In the genomic region with DNA sequence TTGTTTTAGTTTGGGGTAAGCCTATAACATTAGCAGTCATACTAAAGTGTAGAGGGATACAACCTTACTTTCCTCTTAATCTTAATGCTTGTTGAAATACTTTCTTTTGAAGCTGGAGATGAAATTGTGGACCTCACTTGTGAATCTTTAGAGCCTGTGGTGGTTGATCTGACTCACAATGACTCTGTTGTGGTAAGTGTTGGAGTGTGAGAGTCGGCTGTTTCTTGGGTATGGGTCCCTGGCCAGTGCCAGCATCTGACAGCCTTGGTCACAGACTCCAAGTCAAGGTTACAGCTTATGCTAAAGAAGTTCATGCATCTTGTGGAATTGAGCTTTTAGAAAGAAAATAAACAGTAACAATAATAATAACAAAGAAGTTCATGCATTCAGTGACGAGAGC, we compare ENCODE assay signal across 19 cellular contexts. TPM values are rescaled to one million over a fixed set of nuclear protein-coding genes. Genes with fewer than 3 reads are reported as not detected.
DNase-seq lines count a peak whose midpoint lies in the region; ATAC-seq lines count a peak whose summit lies in the region.
"Had no signal": no experiment of that assay in that cellular context is flagged by ENCODE, and none has a peak within 500 bp of the region (broad histone marks: within the 10 kb centered on the region; RNA-seq: fewer than 3 reads in every experiment).

No MANE protein-coding gene starts in this region.

- peak; percentile 21 for DNase-seq in activated CD4-positive, alpha-beta T cell treated with anti-CD3 and anti-CD28 coated beads for 48 hours
- DNase-seq in activated CD4-positive, alpha-beta T cell treated with anti-CD3 and anti-CD28 coated beads, Interleukin-2, amount 50 U/mL, for 4 hours, result no peak
- DNase-seq in GM23248 (peak; percentile 35), iris pigment epithelial cell (ENCODE audit: low read depth) (peak; percentile 30), NCI-H146 treated with DMSO at 0.1 percent for 48 hours (lab: John Stamatoyannopoulos, UW; ENCODE audit: unreplicated experiment) (no peak), LoVo (ENCODE audit: low spot score) (no peak)
- DNase-seq in activated naive CD4-positive, alpha-beta T cell treated with anti-CD3 and anti-CD28 coated beads, Interleukin-2, amount 50 U/mL, for 72 hours (ENCODE audit: low spot score in 2 of 2), result no peak
- DNase-seq in activated T-helper 2 cell treated with anti-CD3 and anti-CD28 coated beads, Interferon-gamma antibody, Interleukin-2, Interleukin-4, amounts not matched to agents 10 μg/mL and 5 μg/mL and 100 μg/mL, durations not matched to agents 14 hours and 24 hours and 36 hours (ENCODE audit: low spot score), result no peak
- DNase-seq: CD4-positive, alpha-beta T cell; dermis blood vessel endothelial cell; KG1; left ventricle myocardium inferior; NCI-H1436; NCI-H2107; NCI-H446; NCI-H82; SJCRH30 had no signal

- H3K79me2 ChIP-seq in GM23248 (ENCODE audit: insufficient read depth), result peaks cover 97% of the 10 kb centered on the region

- H3K4me3 Mint-ChIP-seq in activated T-helper 2 cell treated with anti-CD3 and anti-CD28 coated beads, Interferon-gamma antibody, Interleukin-2, Interleukin-4, amounts not matched to agents 10 μg/mL and 5 μg/mL and 100 μg/mL, durations not matched to agents 14 hours and 24 hours and 36 hours (ENCODE audit: low read depth), result no peak overlapping the region
- H3K4me3 Mint-ChIP-seq: CD4-positive, alpha-beta T cell had no signal

- no peaks in the 10 kb centered on the region for H3F3A ChIP-seq in GM23248 (ENCODE audit: insufficient read depth)

- no peak overlapping the region for H3K4me2 ChIP-seq in GM23248 (ENCODE audit: unreplicated experiment)

- intact Hi-C loops in activated T-helper 2 cell treated with anti-CD3 and anti-CD28 coated beads, Interferon-gamma antibody, Interleukin-2, Interleukin-4, amounts not matched to agents 10 μg/mL and 5 μg/mL and 100 μg/mL, durations not matched to agents 14 hours and 24 hours and 36 hours (cut with micrococcal nuclease), result no loop called here

- in situ Hi-C loops in GM23248 (cut with MboI), result no loop called here

- WGBS in GM23248 (ENCODE audit: low coverage in 1 of 2, low lambda C conversion rate in 2 of 2, missing lambda C conversion rate in 2 of 2), 2 experiments, result 70 to 73% methylated on average over 2 of the region's 2 CpGs

- no peaks in the 10 kb centered on the region for H3K27me3 ChIP-seq in GM23248 (replicated peaks; ENCODE audit: insufficient read depth)
- H3K27me3 ChIP-seq: SJCRH30, tibial nerve had no signal

- H3K4me1 ChIP-seq in GM23248 (ENCODE audit: insufficient read depth), result no peaks in the 10 kb centered on the region
- H3K4me1 ChIP-seq: SJCRH30, tibial nerve had no signal

- no peak overlapping the region for H3K4me3 ChIP-seq in GM23248
- H3K4me3 ChIP-seq: GM12878, left ventricle myocardium inferior, SJCRH30, tibial nerve had no signal

- ATAC-seq in activated naive CD4-positive, alpha-beta T cell treated with anti-CD3 and anti-CD28 coated beads, Interleukin-2, amount 50 U/mL, for 72 hours, result peak; percentile 69 to 96
- ATAC-seq: GM12878 had no signal

- no peaks in the 10 kb centered on the region for H3K27me3 Mint-ChIP-seq in activated T-helper 2 cell treated with anti-CD3 and anti-CD28 coated beads, Interferon-gamma antibody, Interleukin-2, Interleukin-4, amounts not matched to agents 10 μg/mL and 5 μg/mL and 100 μg/mL, durations not matched to agents 14 hours and 24 hours and 36 hours (ENCODE audit: low read depth)
- H3K27me3 Mint-ChIP-seq: CD4-positive, alpha-beta T cell had no signal

- no peak overlapping the region for H2AFZ ChIP-seq in GM23248

- H3K27ac Mint-ChIP-seq in activated naive CD4-positive, alpha-beta T cell treated with anti-CD3 and anti-CD28 coated beads, Interleukin-2, amount 50 U/mL, for 72 hours, result peak overlapping the region; percentile 70 to 75
- no peak overlapping the region for H3K27ac Mint-ChIP-seq in activated T-helper 2 cell treated with anti-CD3 and anti-CD28 coated beads, Interferon-gamma antibody, Interleukin-2, Interleukin-4, amounts not matched to agents 10 μg/mL and 5 μg/mL and 100 μg/mL, durations not matched to agents 14 hours and 24 hours and 36 hours

- H3K27ac ChIP-seq in GM23248, result no peak overlapping the region
- H3K27ac ChIP-seq: left ventricle myocardium inferior, SJCRH30, tibial nerve had no signal

- H3K4me1 Mint-ChIP-seq in activated T-helper 2 cell treated with anti-CD3 and anti-CD28 coated beads, Interferon-gamma antibody, Interleukin-2, Interleukin-4, amounts not matched to agents 10 μg/mL and 5 μg/mL and 100 μg/mL, durations not matched to agents 14 hours and 24 hours and 36 hours (ENCODE audit: low read depth), result peaks cover 10% of the 10 kb centered on the region

- H3K36me3 ChIP-seq in GM23248 (ENCODE audit: low read depth), result peaks cover 49% of the 10 kb centered on the region

- H3K9me2 ChIP-seq in GM23248 (ENCODE audit: insufficient read depth), result no peaks in the 10 kb centered on the region

- H3K9ac ChIP-seq in GM23248, result no peak overlapping the region

- no peaks in the 10 kb centered on the region for H4K20me1 ChIP-seq in GM23248 (ENCODE audit: insufficient read depth)

- H3K9me3 ChIP-seq in GM23248 (ENCODE audit: low read depth), result no peaks in the 10 kb centered on the region
- H3K9me3 ChIP-seq: left ventricle myocardium inferior, SJCRH30, tibial nerve had no signal

- H3K36me3 Mint-ChIP-seq in activated naive CD4-positive, alpha-beta T cell treated with anti-CD3 and anti-CD28 coated beads, Interleukin-2, amount 50 U/mL, for 72 hours, result peaks cover 14 to 22% of the 10 kb centered on the region in 2 donors
- H3K36me3 Mint-ChIP-seq in activated T-helper 2 cell treated with anti-CD3 and anti-CD28 coated beads, Interferon-gamma antibody, Interleukin-2, Interleukin-4, amounts not matched to agents 10 μg/mL and 5 μg/mL and 100 μg/mL, durations not matched to agents 14 hours and 24 hours and 36 hours (ENCODE audit: low read depth), result peaks cover 76% of the 10 kb centered on the region

- H3K9me3 Mint-ChIP-seq in activated naive CD4-positive, alpha-beta T cell treated with anti-CD3 and anti-CD28 coated beads, Interleukin-2, amount 50 U/mL, for 72 hours, result no peaks in the 10 kb centered on the region
- H3K9me3 Mint-ChIP-seq in activated T-helper 2 cell treated with anti-CD3 and anti-CD28 coated beads, Interferon-gamma antibody, Interleukin-2, Interleukin-4, amounts not matched to agents 10 μg/mL and 5 μg/mL and 100 μg/mL, durations not matched to agents 14 hours and 24 hours and 36 hours, result no peaks in the 10 kb centered on the region
- H3K9me3 Mint-ChIP-seq: CD4-positive, alpha-beta T cell had no signal

RNA-seq across cellular contexts. Expression of a gene that starts 31.6 kb away (rescaled TPM):
- 66.5 and 67.5 TPM in 2 replicates for total RNA-seq in GM23248 (2014; rRNA removed; shearing (Covaris generic))
- polyA plus RNA-seq in GM23248 (2016; fragmentation: Nextera tagmentation; extraction: Ambion mirVana), result 63.1 and 67.8 TPM in 2 replicates
- 10 to 100 TPM; 76.0 to 91.1 TPM for total RNA-seq in activated naive CD4-positive, alpha-beta T cell treated with anti-CD3 and anti-CD28 coated beads, Interleukin-2, amount 50 U/mL, for 72 hours
- 99.0 and 99.1 TPM in 2 replicates for total RNA-seq in activated T-helper 2 cell treated with anti-CD3 and anti-CD28 coated beads, Interferon-gamma antibody, Interleukin-2, Interleukin-4, amounts not matched to agents 10 μg/mL and 5 μg/mL and 100 μg/mL, durations not matched to agents 14 hours and 24 hours and 36 hours

RNA-seq across cellular contexts. Expression of a gene that starts 35.9 kb away (rescaled TPM):
- total RNA-seq in GM23248 (2014; rRNA removed; shearing (Covaris generic)), result 19.0 TPM in 2 replicates
- polyA plus RNA-seq in GM23248 (2016; fragmentation: Nextera tagmentation; extraction: Ambion mirVana), result 3.8 and 5.0 TPM in 2 replicates
- total RNA-seq in activated naive CD4-positive, alpha-beta T cell treated with anti-CD3 and anti-CD28 coated beads, Interleukin-2, amount 50 U/mL, for 72 hours, result 10 to 100 TPM; 31.0 to 32.4 TPM
- total RNA-seq in activated T-helper 2 cell treated with anti-CD3 and anti-CD28 coated beads, Interferon-gamma antibody, Interleukin-2, Interleukin-4, amounts not matched to agents 10 μg/mL and 5 μg/mL and 100 μg/mL, durations not matched to agents 14 hours and 24 hours and 36 hours, result 30.8 and 31.2 TPM in 2 replicates

Comparison
In these comparisons a context has a peak if more than half of its experiments do, and no peak if none do; other contexts are left out.
1. DNase-seq: peak in activated CD4-positive, alpha-beta T cell treated with anti-CD3 and anti-CD28 coated beads for 48 hours (single experiment), GM23248 (single experiment) and iris pigment epithelial cell (single experiment); none in activated CD4-positive, alpha-beta T cell treated with anti-CD3 and anti-CD28 coated beads, Interleukin-2, amount 50 U/mL, for 4 hours (0 of 2), activated naive CD4-positive, alpha-beta T cell treated with anti-CD3 and anti-CD28 coated beads, Interleukin-2, amount 50 U/mL, for 72 hours (0 of 2), NCI-H146 treated with DMSO at 0.1 percent for 48 hours (single experiment), activated T-helper 2 cell treated with anti-CD3 and anti-CD28 coated beads, Interferon-gamma antibody, Interleukin-2, Interleukin-4, amounts not matched to agents 10 μg/mL and 5 μg/mL and 100 μg/mL, durations not matched to agents 14 hours and 24 hours and 36 hours (single experiment) and LoVo (single experiment).